In the genomic region with DNA sequence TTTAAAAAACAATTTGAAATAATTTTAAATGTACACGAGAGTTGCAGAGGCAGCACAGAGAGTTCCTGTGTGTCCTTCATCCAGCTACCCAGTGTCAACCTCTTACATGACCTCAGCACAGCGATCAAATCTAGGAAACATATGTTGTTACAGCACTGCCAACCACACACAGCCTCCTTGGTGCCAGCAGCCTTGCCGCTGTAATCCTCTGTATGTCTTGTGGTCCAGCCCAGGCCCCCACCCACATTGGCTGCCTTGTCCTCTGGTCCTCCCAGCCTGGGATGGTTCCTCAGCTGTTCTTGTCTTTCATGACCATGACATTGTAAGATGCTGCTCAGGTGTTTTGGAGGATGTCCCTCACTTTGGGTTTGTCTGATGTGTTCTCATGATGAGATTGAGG, we compare ENCODE assay signal across 25 cellular contexts.
A peak's percentile ranks its signal among the peaks of the same experiment; 100 is the strongest.
DNase-seq lines count a peak whose midpoint lies in the region; ATAC-seq lines count a peak whose summit lies in the region.
"Had no signal": no experiment of that assay in that cellular context is flagged by ENCODE, and none has a peak within 500 bp of the region (broad histone marks: within the 10 kb centered on the region; RNA-seq: fewer than 3 reads in every experiment).

No MANE protein-coding gene starts in this region.

- H3K9me3 ChIP-seq in KOPT-K1 (ENCODE audit: insufficient read depth, low read length, poor library complexity, severe bottlenecking) (no peaks in the 10 kb centered on the region), GM23248 (ENCODE audit: low read depth) (no peaks in the 10 kb centered on the region)
- H3K9me3 ChIP-seq: BLaER1 treated with 17β-estradiol and CSF1 and Interleukin-3, amounts not matched to agents 10 nM and 100 nM; breast epithelium; ovary; upper lobe of right lung had no signal

- H3F3A ChIP-seq in GM23248 (ENCODE audit: insufficient read depth): no peaks in the 10 kb centered on the region

- no peak overlapping the region for H3K9ac ChIP-seq in GM23248
- H3K9ac ChIP-seq: BLaER1 treated with 17β-estradiol and CSF1 and Interleukin-3, amounts not matched to agents 10 nM and 100 nM had no signal

- H3K27ac ChIP-seq in KOPT-K1 (ENCODE audit: low read depth, low read length, poor library complexity, severe bottlenecking) (peak overlapping the region; percentile 49), GM23248 (no peak overlapping the region)
- H3K27ac ChIP-seq: BLaER1 treated with 17β-estradiol and CSF1 and Interleukin-3, amounts not matched to agents 10 nM and 100 nM; breast epithelium; ovary; upper lobe of right lung had no signal

- DNase-seq in activated CD8-positive, alpha-beta memory T cell treated with anti-CD3 and anti-CD28 coated beads for 24 hours: peak; percentile 54
- no peak for DNase-seq in activated CD8-positive, alpha-beta memory T cell treated with anti-CD3 and anti-CD28 coated beads, Interleukin-2, amount 50 U/mL, for 4 hours
- no peak for DNase-seq in effector memory CD8-positive, alpha-beta T cell
- DNase-seq in skeletal muscle cell (ENCODE audit: low read depth) (peak; percentile 30), GM23248 (no peak), posterior vena cava (ENCODE audit: low spot score) (no peak)
- DNase-seq in stimulated activated CD4-positive, alpha-beta T cell treated with anti-CD3 and anti-CD28 coated beads, Interleukin-4, amount 100 ng/mL, for 24 hours: no peak
- DNase-seq: activated B cell treated with CpG ODN at 0.5 μM for 24 hours; activated effector memory CD4-positive, alpha-beta T cell treated with Interleukin-2 at 50 U/mL for 16 hours; amniotic stem cell; cortex of kidney; glutamatergic neuron; left cardiac atrium; naive B cell; NCI-H1417; NK-92 treated with Interleukin-12 subunit alpha and Interleukin-12 subunit beta, amount 100 ng/mL, for 24 hours; ovary; right cardiac atrium; T-helper 9 cell; upper lobe of right lung had no signal

- in situ Hi-C loops in GM23248 (cut with MboI): no loop called here

- peaks cover 81% of the 10 kb centered on the region for H3K79me2 ChIP-seq in GM23248 (ENCODE audit: insufficient read depth)

- ATAC-seq in effector memory CD8-positive, alpha-beta T cell (replicated peaks): no peak
- ATAC-seq: left cardiac atrium, right cardiac atrium, SK-N-SH treated with all-trans-retinoic acid at 6 μM for 48 hours, upper lobe of right lung had no signal

- H3K27me3 Mint-ChIP-seq in effector memory CD8-positive, alpha-beta T cell: no peaks in the 10 kb centered on the region
- H3K27me3 Mint-ChIP-seq: activated B cell treated with CpG ODN at 0.5 μM for 24 hours, memory B cell, naive B cell had no signal

- no peaks in the 10 kb centered on the region for H3K9me3 Mint-ChIP-seq in effector memory CD8-positive, alpha-beta T cell
- H3K9me3 Mint-ChIP-seq: activated B cell treated with CpG ODN at 0.5 μM for 24 hours, memory B cell had no signal

- H3K4me1 Mint-ChIP-seq in effector memory CD8-positive, alpha-beta T cell (ENCODE audit: low read depth in 2 of 2): peaks cover 39 to 43% of the 10 kb centered on the region in 2 donors

- H3K4me3 ChIP-seq in skeletal muscle cell (ENCODE audit: low read depth, low read length) (no peak overlapping the region), GM23248 (no peak overlapping the region)
- H3K4me3 ChIP-seq: BLaER1 treated with 17β-estradiol and CSF1 and Interleukin-3, amounts not matched to agents 10 nM and 100 nM; breast epithelium; ovary; upper lobe of right lung had no signal

- peak overlapping the region; percentile 66 to 69 for H3K27ac Mint-ChIP-seq in effector memory CD8-positive, alpha-beta T cell
- H3K27ac Mint-ChIP-seq: activated B cell treated with CpG ODN at 0.5 μM for 24 hours, memory B cell had no signal

- H3K36me3 ChIP-seq in KOPT-K1 (ENCODE audit: insufficient read depth, low read length): peaks cover 11% of the 10 kb centered on the region
- H3K36me3 ChIP-seq in GM23248 (ENCODE audit: low read depth): no peaks in the 10 kb centered on the region
- H3K36me3 ChIP-seq: breast epithelium, ovary, upper lobe of right lung had no signal

- H3K36me3 Mint-ChIP-seq in effector memory CD8-positive, alpha-beta T cell (ENCODE audit: insufficient read depth): peaks cover 10% of the 10 kb centered on the region

- no peak overlapping the region for H2AFZ ChIP-seq in GM23248

- H3K27me3 ChIP-seq in GM23248 (replicated peaks; ENCODE audit: insufficient read depth): no peaks in the 10 kb centered on the region
- H3K27me3 ChIP-seq: BLaER1 treated with 17β-estradiol and CSF1 and Interleukin-3, amounts not matched to agents 10 nM and 100 nM; breast epithelium; ovary; upper lobe of right lung had no signal

- H4K20me1 ChIP-seq in GM23248 (ENCODE audit: insufficient read depth): no peaks in the 10 kb centered on the region

- peaks cover 21% of the 10 kb centered on the region for H3K4me1 ChIP-seq in GM23248 (ENCODE audit: insufficient read depth)
- H3K4me1 ChIP-seq: breast epithelium, upper lobe of right lung had no signal

- H3K9me2 ChIP-seq in GM23248 (ENCODE audit: insufficient read depth): no peaks in the 10 kb centered on the region

- no peak overlapping the region for H3K4me2 ChIP-seq in GM23248 (ENCODE audit: unreplicated experiment)
- H3K4me2 ChIP-seq: BLaER1 treated with 17β-estradiol and CSF1 and Interleukin-3, amounts not matched to agents 10 nM and 100 nM had no signal

- H3K4me3 Mint-ChIP-seq in effector memory CD8-positive, alpha-beta T cell: peak overlapping the region in 1 of 2 donors; percentile 56
- H3K4me3 Mint-ChIP-seq: activated B cell treated with CpG ODN at 0.5 μM for 24 hours, memory B cell, naive B cell had no signal

- intact Hi-C loops in posterior vena cava (cut with DNase I): no loop called here

- WGBS in GM23248 (ENCODE audit: low coverage in 1 of 2, low lambda C conversion rate in 2 of 2, missing lambda C conversion rate in 2 of 2), 2 experiments: 53 to 70% methylated on average over 3 of the region's 3 CpGs

Comparison
In these comparisons a context has a peak if more than half of its experiments do, and no peak if none do; other contexts are left out.
1. DNase-seq: peak in activated CD8-positive, alpha-beta memory T cell treated with anti-CD3 and anti-CD28 coated beads for 24 hours (single experiment) and skeletal muscle cell (single experiment); none in activated CD8-positive, alpha-beta memory T cell treated with anti-CD3 and anti-CD28 coated beads, Interleukin-2, amount 50 U/mL, for 4 hours (single experiment), effector memory CD8-positive, alpha-beta T cell (0 of 3), stimulated activated CD4-positive, alpha-beta T cell treated with anti-CD3 and anti-CD28 coated beads, Interleukin-4, amount 100 ng/mL, for 24 hours (single experiment), GM23248 (single experiment) and posterior vena cava (single experiment).